20 cellular contexts compared by ENCODE assay signal in genomic region chr7:151895695-151896485, GRCh38. TPM values are rescaled to one million over a fixed set of nuclear protein-coding genes. Genes with fewer than 3 reads are reported as not detected.
DNase-seq lines count a peak whose midpoint lies in the region; ATAC-seq, FAIRE-seq and TF ChIP-seq lines count a peak whose summit lies in the region.
"Had no signal": no experiment of that assay in that cellular context is flagged by ENCODE, and none has a peak within 500 bp of the region (broad histone marks: within the 10 kb centered on the region; RNA-seq: fewer than 3 reads in every experiment).

No MANE protein-coding gene starts in this region.

- no peak overlapping the region; the same call in 1 of the 2 replicates for H3K18ac ChIP-seq in IMR-90 (ENCODE audit: low read depth, low read length)

- DNase-seq in IMR-90 (no peak), RWPE1 (ENCODE audit: low spot score) (no peak), occipital lobe (lab: John Stamatoyannopoulos, UW) (peak; percentile 73), D721Med (ENCODE audit: insufficient read length, low spot score) (no peak), SW480 (ENCODE audit: low spot score) (no peak)
- DNase-seq in activated CD8-positive, alpha-beta T cell treated with anti-CD3 and anti-CD28 coated beads for 36 hours: no peak
- DNase-seq: activated CD4-positive, alpha-beta T cell treated with anti-CD3 and anti-CD28 coated beads, Interleukin-2, amount 10 ng/mL, durations not matched to agents 7 days and 5 days; activated T-cell treated with anti-CD3 and anti-CD28 coated beads, Interleukin-2, amount 50 U/mL, for 4 hours; cerebellar nuclear complex; GOT3; NCI-H2171; stimulated activated CD4-positive, alpha-beta T cell treated with anti-CD3 and anti-CD28 coated beads, Interleukin-4, amount 100 ng/mL, for 1 hour; T1000 had no signal

- no peak overlapping the region; the same call in 1 of the 2 replicates for H3K14ac ChIP-seq in IMR-90 (replicated peaks; ENCODE audit: low read depth, low read length)

- peaks cover 7% of the 10 kb centered on the region for H3K4me1 ChIP-seq in IMR-90 (ENCODE audit: control insufficient read depth, insufficient read depth, low read length)
- peaks cover 4 to 10% of the 10 kb centered on the region in 2 donors for H3K4me1 ChIP-seq in esophagus (ENCODE audit: control insufficient read depth in 2 of 2, insufficient read depth in 2 of 2, low read length in 1 of 2)
- H3K4me1 ChIP-seq: right lobe of liver had no signal

- no peaks in the 10 kb centered on the region for H3K36me3 Mint-ChIP-seq in activated CD8-positive, alpha-beta T cell treated with anti-CD3 and anti-CD28 coated beads for 36 hours (ENCODE audit: low read depth)
- H3K36me3 Mint-ChIP-seq: memory B cell had no signal

- H3K4me1 Mint-ChIP-seq in activated CD8-positive, alpha-beta T cell treated with anti-CD3 and anti-CD28 coated beads for 36 hours (ENCODE audit: low read depth): no peaks in the 10 kb centered on the region
- H3K4me1 Mint-ChIP-seq: activated CD4-positive, alpha-beta T cell treated with anti-CD3 and anti-CD28 coated beads, Interleukin-2, amount 10 ng/mL, durations not matched to agents 7 days and 5 days; memory B cell had no signal

- H3K4ac ChIP-seq in IMR-90 (ENCODE audit: low read depth, low read length): no peak overlapping the region

- BruUV-seq in IMR-90 (replicated peaks; lab: Mats Ljungman, UMichigan): no TSS peak

- H3K9ac ChIP-seq in IMR-90 (ENCODE audit: low read depth, low read length): no peak overlapping the region
- H3K9ac ChIP-seq: BLaER1 had no signal

- no peak overlapping the region for H3K4me2 ChIP-seq in IMR-90 (ENCODE audit: low read depth, low read length)
- H3K4me2 ChIP-seq: BLaER1 had no signal

- H3K27me3 Mint-ChIP-seq in activated CD8-positive, alpha-beta T cell treated with anti-CD3 and anti-CD28 coated beads for 36 hours: peaks cover 17% of the 10 kb centered on the region

- no peak overlapping the region for H3K27ac Mint-ChIP-seq in activated CD8-positive, alpha-beta T cell treated with anti-CD3 and anti-CD28 coated beads for 36 hours
- H3K27ac Mint-ChIP-seq: activated CD4-positive, alpha-beta T cell treated with anti-CD3 and anti-CD28 coated beads, Interleukin-2, amount 10 ng/mL, durations not matched to agents 7 days and 5 days; memory B cell had no signal

- H3K27ac ChIP-seq in IMR-90 (ENCODE audit: insufficient read depth, low read length): no peak overlapping the region
- peak overlapping the region; percentile 41 for H3K27ac ChIP-seq in RWPE1
- H3K27ac ChIP-seq in esophagus (ENCODE audit: low read depth in 2 of 2, low read length in 1 of 2): peak overlapping the region; percentile 6 to 69
- H3K27ac ChIP-seq: BLaER1, gastroesophageal sphincter, neutrophil, right lobe of liver had no signal

- no peak for TF ChIP-seq POLR2A in IMR-90 (IDR thresholded peaks at IDR 0.05; ENCODE audit: low read depth, low read length)

- FAIRE-seq in D721Med (lab: Jason Lieb, UNC): no peak

- no peak overlapping the region for H4K8ac ChIP-seq in IMR-90 (ENCODE audit: low read depth in 2 of 2, low read length in 2 of 2)

- no peaks in the 10 kb centered on the region for H4K20me1 ChIP-seq in IMR-90 (ENCODE audit: insufficient read depth, low read length)
- H4K20me1 ChIP-seq: BLaER1 had no signal

- H2BK120ac ChIP-seq in IMR-90 (ENCODE audit: low read depth, low read length): no peak overlapping the region

- H3K27me3 ChIP-seq in IMR-90 (ENCODE audit: control insufficient read depth, insufficient read depth, low read length): peaks cover 28% of the 10 kb centered on the region
- H3K27me3 ChIP-seq in esophagus (ENCODE audit: control insufficient read depth in 1 of 2, insufficient read depth in 2 of 2, low read length in 2 of 2): no peaks in the 10 kb centered on the region
- H3K27me3 ChIP-seq: BLaER1, right lobe of liver had no signal

- H3K9me3 ChIP-seq in IMR-90 (ENCODE audit: control insufficient read depth, insufficient read depth, low read length): no peaks in the 10 kb centered on the region
- H3K9me3 ChIP-seq in esophagus (ENCODE audit: control insufficient read depth in 2 of 2, insufficient read depth in 1 of 2, low read depth in 1 of 2, low read length in 1 of 2): no peaks in the 10 kb centered on the region
- H3K9me3 ChIP-seq: BLaER1, gastroesophageal sphincter, neutrophil, right lobe of liver had no signal

- H3K4me3 ChIP-seq in IMR-90 (ENCODE audit: insufficient read depth, low read depth, low read length) (no peak overlapping the region), esophagus (ENCODE audit: low read depth in 1 of 2, low read length in 2 of 2) (no peak overlapping the region)
- H3K4me3 ChIP-seq: BLaER1, gastroesophageal sphincter, right lobe of liver had no signal

- no peak overlapping the region for H3K56ac ChIP-seq in IMR-90 (ENCODE audit: extremely low read depth, insufficient read depth, low read length)

- peak overlapping the region; percentile 54; the same call in 1 of the 2 replicates for H2BK20ac ChIP-seq in IMR-90 (ENCODE audit: low read depth, low read length)

- H2AK9ac ChIP-seq in IMR-90 (replicated peaks; ENCODE audit: low read depth, low read length, poor library complexity): no peak overlapping the region

- H3K79me1 ChIP-seq in IMR-90 (ENCODE audit: low read depth in 1 of 2, low read length in 2 of 2): no peaks in the 10 kb centered on the region

- intact Hi-C loops in IMR-90 (cut with micrococcal nuclease): no loop called here
- intact Hi-C loops in activated CD8-positive, alpha-beta T cell treated with anti-CD3 and anti-CD28 coated beads for 36 hours (cut with micrococcal nuclease): no loop called here

- TF ChIP-seq CTCF in IMR-90 (conservative IDR thresholded peaks at IDR 0.05; ENCODE audit: low read depth, low read length): no peak
- no peak for TF ChIP-seq CTCF in RWPE1 (conservative IDR thresholded peaks at IDR 0.05; ENCODE audit: low read depth)
- TF ChIP-seq CTCF in D721Med (IDR thresholded peaks at IDR 0.05; ENCODE audit: insufficient read depth, missing control alignments): no peak
- no peak for TF ChIP-seq CTCF in activated CD8-positive, alpha-beta T cell treated with anti-CD3 and anti-CD28 coated beads for 36 hours (IDR thresholded peaks at IDR 0.05)

- TF ChIP-seq RAD21 in IMR-90 (IDR thresholded peaks at IDR 0.05; ENCODE audit: low read length): no peak

- H2AK5ac ChIP-seq in IMR-90 (ENCODE audit: low read depth, low read length): no peak overlapping the region

- H2BK5ac ChIP-seq in IMR-90 (ENCODE audit: low read depth, low read length, poor library complexity, severe bottlenecking): no peak overlapping the region

- H3K9me3 Mint-ChIP-seq in activated CD8-positive, alpha-beta T cell treated with anti-CD3 and anti-CD28 coated beads for 36 hours: no peaks in the 10 kb centered on the region
- H3K9me3 Mint-ChIP-seq: activated CD4-positive, alpha-beta T cell treated with anti-CD3 and anti-CD28 coated beads, Interleukin-2, amount 10 ng/mL, durations not matched to agents 7 days and 5 days; activated T-cell treated with anti-CD3 and anti-CD28 coated beads, Interleukin-2, amount 50 U/mL, for 4 hours; memory B cell had no signal

- ATAC-seq in IMR-90 (ENCODE audit: low read depth) (peak; percentile 55), GM21529 (IDR thresholded peaks at IDR 0.05; ENCODE audit: unreplicated experiment) (no peak)
- no peak for ATAC-seq in activated CD8-positive, alpha-beta T cell treated with anti-CD3 and anti-CD28 coated beads for 36 hours
- ATAC-seq: activated T-cell treated with anti-CD3 and anti-CD28 coated beads, Interleukin-2, amount 50 U/mL, for 4 hours; gastroesophageal sphincter had no signal

- no peaks in the 10 kb centered on the region for H3K36me3 ChIP-seq in IMR-90 (ENCODE audit: control insufficient read depth, insufficient read depth, low read length)
- H3K36me3 ChIP-seq in esophagus (ENCODE audit: control insufficient read depth in 2 of 2, insufficient read depth in 2 of 2, low read length in 1 of 2): no peaks in the 10 kb centered on the region
- H3K36me3 ChIP-seq: BLaER1, gastroesophageal sphincter, neutrophil, right lobe of liver had no signal

- 0 out of 2 replicates have a peak overlapping the region, but pooled peaks have one; percentile 23 for H4K91ac ChIP-seq in IMR-90 (ENCODE audit: insufficient read depth, low read depth, low read length)

- 77% methylated on average over 6 of the region's 13 CpGs; no CpG with 5 or more reads in 1 of the 2 experiments for WGBS in IMR-90 (ENCODE audit: extremely low coverage in 2 of 2, insufficient read length in 1 of 2), 2 experiments
- WGBS in esophagus, 2 donors: 68 to 74% methylated on average over 13 of the region's 13 CpGs

- POLR2A ChIA-PET in IMR-90 (lab: Charles Lee; ENCODE audit: unreplicated experiment): no interaction called here
- POLR2A ChIA-PET in RWPE1 (lab: Yijun Ruan, JAX; ENCODE audit: low non-redundant PET): no interaction called here
- POLR2A ChIA-PET in activated CD8-positive, alpha-beta T cell treated with anti-CD3 and anti-CD28 coated beads for 36 hours (lab: Charles Lee): no interaction called here

- dilution Hi-C loops in IMR-90 (cut with HindIII; ENCODE audit: low sequenced_read_pairs, unreplicated experiment): no loop called here

- no peak overlapping the region for H2BK15ac ChIP-seq in IMR-90 (ENCODE audit: low read depth, low read length)

- peak overlapping the region; percentile 1; the same call in 1 of the 2 replicates for H4K5ac ChIP-seq in IMR-90 (ENCODE audit: low read depth, low read length)

- in situ Hi-C loops in IMR-90 (cut with MboI; ENCODE audit: low sequenced_read_pairs): no loop called here

- H3K9me1 ChIP-seq in IMR-90 (ENCODE audit: insufficient read depth, low read length): no peaks in the 10 kb centered on the region

- H2AFZ ChIP-seq in IMR-90 (replicated peaks; ENCODE audit: low read length, poor library complexity): peak overlapping the region; percentile 60

- CTCF ChIA-PET in IMR-90 (lab: Yijun Ruan, JAX): no interaction called here
- CTCF ChIA-PET in RWPE1 (lab: Yijun Ruan, JAX): no interaction called here
- CTCF ChIA-PET in activated CD8-positive, alpha-beta T cell treated with anti-CD3 and anti-CD28 coated beads for 36 hours (lab: Charles Lee): no interaction called here

- H3K23ac ChIP-seq in IMR-90 (ENCODE audit: low read depth, low read length): no peak overlapping the region

- no peak overlapping the region for H3K4me3 Mint-ChIP-seq in activated CD8-positive, alpha-beta T cell treated with anti-CD3 and anti-CD28 coated beads for 36 hours
- H3K4me3 Mint-ChIP-seq: activated CD4-positive, alpha-beta T cell treated with anti-CD3 and anti-CD28 coated beads, Interleukin-2, amount 10 ng/mL, durations not matched to agents 7 days and 5 days; activated T-cell treated with anti-CD3 and anti-CD28 coated beads, Interleukin-2, amount 50 U/mL, for 4 hours; memory B cell had no signal

TF ChIP-seq in IMR-90, 13 proteins besides CTCF, POLR2A, EP300 and RAD21:
- TF ChIP-seq RCOR1 (IDR thresholded peaks at IDR 0.05; ENCODE audit: insufficient replicate concordance, low read length): no peak

RNA-seq across cellular contexts. Expression of gene PRKAG2, which starts 19.0 kb away (rescaled TPM):
- total RNA-seq in IMR-90 (2012; rRNA removed) (15.4 and 25.6 TPM in 2 replicates), occipital lobe (32.9 TPM)
- polyA plus RNA-seq in IMR-90 (2012; rRNA removed) (17.5 and 21.6 TPM in 2 replicates), esophagus (10 to 100 TPM in 1 of 2 donors, 1 to 10 TPM in 1; 9.0 to 11.2 TPM)
- 5.2 and 6.0 TPM in 2 replicates for polyA plus RNA-seq in IMR-90 (2012; cell fraction: cytosol; rRNA removed)
- 7.8 and 39.5 TPM in 2 replicates for polyA plus RNA-seq in IMR-90 (2012; cell fraction: nucleus; rRNA removed; ENCODE audit: low replicate concordance)
- total RNA-seq in activated CD8-positive, alpha-beta T cell treated with anti-CD3 and anti-CD28 coated beads for 36 hours: 10 to 100 TPM; 17.0 to 19.2 TPM
